11 cellular contexts compared by ENCODE assay signal in the genomic region with DNA sequence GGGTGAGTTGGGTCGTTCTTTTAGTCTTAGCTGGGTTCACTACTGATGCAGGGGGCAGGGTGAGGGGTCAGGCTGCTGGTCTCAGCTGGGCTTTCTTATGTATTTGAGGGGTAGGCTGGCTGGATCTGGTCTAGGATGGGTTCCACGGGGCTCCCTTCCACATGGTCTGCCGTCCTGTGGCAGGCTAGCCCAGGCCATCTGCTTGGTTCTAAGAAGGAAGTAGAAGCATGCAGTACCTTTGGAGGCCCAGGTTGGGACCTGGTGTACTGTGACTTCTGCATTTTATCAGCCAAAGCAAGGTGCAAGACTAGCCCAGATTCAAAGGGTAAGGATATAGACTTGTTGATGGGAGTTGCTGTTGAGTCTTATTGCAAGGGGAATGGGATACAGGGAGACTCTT. TPM values are rescaled to one million over a fixed set of nuclear protein-coding genes. Genes with fewer than 3 reads are reported as not detected.
DNase-seq lines count a peak whose midpoint lies in the region; ATAC-seq, FAIRE-seq and TF ChIP-seq lines count a peak whose summit lies in the region.
"Had no signal": no experiment of that assay in that cellular context is flagged by ENCODE, and none has a peak within 500 bp of the region (broad histone marks: within the 10 kb centered on the region; RNA-seq: fewer than 3 reads in every experiment).

No MANE protein-coding gene starts in this region.

- 56 to 67% (median 67%) methylated on average over 3 of the region's 3 CpGs for WGBS in small intestine, 3 donors

- no peaks in the 10 kb centered on the region for H3K9me3 Mint-ChIP-seq in activated CD8-positive, alpha-beta memory T cell treated with anti-CD3 and anti-CD28 coated beads, Interleukin-2, amount 10 ng/mL, durations not matched to agents 7 days and 5 days (ENCODE audit: low read depth)
- H3K9me3 Mint-ChIP-seq in activated CD4-positive, alpha-beta memory T cell treated with anti-CD3 and anti-CD28 coated beads for 36 hours, result no peaks in the 10 kb centered on the region

- H3K4me1 ChIP-seq in small intestine (ENCODE audit: control insufficient read depth in 2 of 2, insufficient read depth in 1 of 2, low read depth in 1 of 2, low read length in 1 of 2), result peaks cover 22 to 28% of the 10 kb centered on the region in 2 donors
- H3K4me1 ChIP-seq in PC-9 (replicated peaks; ENCODE audit: insufficient read depth), result peaks cover 16% of the 10 kb centered on the region

- POLR2A ChIA-PET in activated CD4-positive, alpha-beta memory T cell treated with anti-CD3 and anti-CD28 coated beads for 36 hours (lab: Charles Lee), result interaction anchor here (1.1 to 4.5 kb wide), 7 partner anchors 11 to 99 kb away, joined by 3 to 40 read pairs (median 7); no protein-coding TSS in a partner anchor
- POLR2A ChIA-PET in PC-9 (lab: Charles Lee; ENCODE audit: unreplicated experiment), result no interaction called here

- no peaks in the 10 kb centered on the region for H3K9me2 ChIP-seq in PC-9 (ENCODE audit: insufficient read depth)

- H3K27me3 Mint-ChIP-seq in activated CD8-positive, alpha-beta memory T cell treated with anti-CD3 and anti-CD28 coated beads, Interleukin-2, amount 10 ng/mL, durations not matched to agents 7 days and 5 days, result no peaks in the 10 kb centered on the region
- no peaks in the 10 kb centered on the region for H3K27me3 Mint-ChIP-seq in activated CD4-positive, alpha-beta memory T cell treated with anti-CD3 and anti-CD28 coated beads for 36 hours

- peaks cover 50% of the 10 kb centered on the region for H3K4me1 Mint-ChIP-seq in activated CD8-positive, alpha-beta memory T cell treated with anti-CD3 and anti-CD28 coated beads, Interleukin-2, amount 10 ng/mL, durations not matched to agents 7 days and 5 days
- peaks cover 63% of the 10 kb centered on the region for H3K4me1 Mint-ChIP-seq in activated CD4-positive, alpha-beta memory T cell treated with anti-CD3 and anti-CD28 coated beads for 36 hours (ENCODE audit: low read depth)

- no peak overlapping the region for H3K4me2 ChIP-seq in PC-9

- TF ChIP-seq CTCF in PC-9 (conservative IDR thresholded peaks at IDR 0.05), result no peak

- no peaks in the 10 kb centered on the region for H3K9me3 ChIP-seq in small intestine (ENCODE audit: control insufficient read depth, low read depth)
- no peaks in the 10 kb centered on the region for H3K9me3 ChIP-seq in PC-9 (ENCODE audit: insufficient read depth, low read depth)

- H3K79me2 ChIP-seq in PC-9 (ENCODE audit: low read depth), result no peaks in the 10 kb centered on the region

- H3K36me3 ChIP-seq in small intestine (ENCODE audit: control insufficient read depth in 2 of 2, insufficient read depth in 2 of 2, low read length in 2 of 2) (no peaks in the 10 kb centered on the region), PC-9 (ENCODE audit: low read depth) (no peaks in the 10 kb centered on the region)

- intact Hi-C loops in activated CD4-positive, alpha-beta memory T cell treated with anti-CD3 and anti-CD28 coated beads for 36 hours (cut with micrococcal nuclease), result loop anchor here (1.0 to 5.0 kb wide), 7 partner anchors 9 to 834 kb away; partner anchors contain the start of gene RAB3GAP1
- intact Hi-C loops in PC-9 (cut with micrococcal nuclease; ENCODE audit: unreplicated experiment), result no loop called here
- intact Hi-C loops in left cardiac atrium (cut with DNase I), result no loop called here

- H3F3A ChIP-seq in PC-9 (ENCODE audit: insufficient read depth, low read depth), result no peaks in the 10 kb centered on the region

- no peak for ATAC-seq in activated CD8-positive, alpha-beta memory T cell treated with anti-CD3 and anti-CD28 coated beads, Interleukin-2, amount 10 ng/mL, durations not matched to agents 7 days and 5 days
- ATAC-seq in HG02938 (IDR thresholded peaks at IDR 0.05; ENCODE audit: unreplicated experiment) (peak; percentile 17), HG03469 (IDR thresholded peaks at IDR 0.05; ENCODE audit: unreplicated experiment) (no peak), left cardiac atrium (no peak)
- ATAC-seq: PC-3 had no signal

- peaks cover 2% of the 10 kb centered on the region for H3K36me3 Mint-ChIP-seq in activated CD8-positive, alpha-beta memory T cell treated with anti-CD3 and anti-CD28 coated beads, Interleukin-2, amount 10 ng/mL, durations not matched to agents 7 days and 5 days
- peaks cover 8% of the 10 kb centered on the region for H3K36me3 Mint-ChIP-seq in activated CD4-positive, alpha-beta memory T cell treated with anti-CD3 and anti-CD28 coated beads for 36 hours

- FAIRE-seq in small intestine (lab: Jason Lieb, UNC), result no peak
- FAIRE-seq: astrocyte had no signal

- H3K27ac ChIP-seq in small intestine (ENCODE audit: low read depth in 1 of 2, low read length in 1 of 2) (peak overlapping the region; percentile 37 to 80), PC-9 (no peak overlapping the region)

- H3K27me3 ChIP-seq in small intestine (ENCODE audit: control insufficient read depth in 2 of 2, insufficient read depth in 2 of 2, low read length in 2 of 2), result no peaks in the 10 kb centered on the region
- H3K27me3 ChIP-seq in PC-9 (ENCODE audit: insufficient read depth, low read depth), result no peaks in the 10 kb centered on the region

- H3K27ac Mint-ChIP-seq in activated CD8-positive, alpha-beta memory T cell treated with anti-CD3 and anti-CD28 coated beads, Interleukin-2, amount 10 ng/mL, durations not matched to agents 7 days and 5 days, result peak overlapping the region; percentile 56
- peak overlapping the region; percentile 74 for H3K27ac Mint-ChIP-seq in activated CD4-positive, alpha-beta memory T cell treated with anti-CD3 and anti-CD28 coated beads for 36 hours

- no peaks in the 10 kb centered on the region for H4K20me1 ChIP-seq in PC-9 (ENCODE audit: insufficient read depth)

- H3K4me3 ChIP-seq in small intestine (ENCODE audit: low read depth in 1 of 2, low read length in 2 of 2) (no peak overlapping the region), PC-9 (no peak overlapping the region)

- H2AFZ ChIP-seq in PC-9, result no peak overlapping the region

- CTCF ChIA-PET in activated CD8-positive, alpha-beta memory T cell treated with anti-CD3 and anti-CD28 coated beads, Interleukin-2, amount 10 ng/mL, durations not matched to agents 7 days and 5 days (lab: Charles Lee), result interaction anchor here (0.9 to 3.4 kb wide), 8 partner anchors 10 to 193 kb away, joined by 3 to 26 read pairs (median 6); no protein-coding TSS in a partner anchor
- CTCF ChIA-PET in activated CD4-positive, alpha-beta memory T cell treated with anti-CD3 and anti-CD28 coated beads for 36 hours (lab: Charles Lee), result interaction anchor here (0.6 to 4.4 kb wide), 12 partner anchors 9 to 100 kb away, joined by 3 to 23 read pairs (median 4); no protein-coding TSS in a partner anchor
- CTCF ChIA-PET in PC-9 (lab: Charles Lee), result interaction anchor here (0.8 kb wide), 1 partner anchor 99 kb away, joined by 4 read pairs; no protein-coding TSS in a partner anchor

- H3K4me3 Mint-ChIP-seq in activated CD8-positive, alpha-beta memory T cell treated with anti-CD3 and anti-CD28 coated beads, Interleukin-2, amount 10 ng/mL, durations not matched to agents 7 days and 5 days, result no peak overlapping the region
- H3K4me3 Mint-ChIP-seq in activated CD4-positive, alpha-beta memory T cell treated with anti-CD3 and anti-CD28 coated beads for 36 hours, result peak overlapping the region; percentile 20

- DNase-seq in activated CD8-positive, alpha-beta memory T cell treated with anti-CD3 and anti-CD28 coated beads, Interleukin-2, amount 10 ng/mL, durations not matched to agents 7 days and 5 days, result no peak
- no peak for DNase-seq in activated CD8-positive, alpha-beta memory T cell treated with anti-CD3 and anti-CD28 coated beads, Interleukin-2, amount 50 U/mL, for 48 hours
- no peak for DNase-seq in activated CD4-positive, alpha-beta memory T cell treated with anti-CD3 and anti-CD28 coated beads for 36 hours
- DNase-seq in small intestine, result peak; percentile 65
- DNase-seq in PC-9, result no peak
- DNase-seq in left cardiac atrium, result no peak
- DNase-seq: NCI-H146, PC-3 had no signal

- BruUV-seq in PC-9 (replicated peaks; lab: Mats Ljungman, UMichigan), result no TSS peak

RNA-seq across cellular contexts. Expression of gene MGAT5, which starts 35.5 kb away (rescaled TPM):
- 10 to 100 TPM; 40.3 to 43.6 TPM for total RNA-seq in activated CD8-positive, alpha-beta memory T cell treated with anti-CD3 and anti-CD28 coated beads, Interleukin-2, amount 10 ng/mL, durations not matched to agents 7 days and 5 days
- total RNA-seq in activated CD4-positive, alpha-beta memory T cell treated with anti-CD3 and anti-CD28 coated beads for 36 hours, result 10 to 100 TPM; 33.6 to 38.3 TPM
- polyA plus RNA-seq in small intestine, result 10 to 100 TPM in 1 of 3 donors, 1 to 10 TPM in 2; 5.6 to 27.4 (median 7.3) TPM
- total RNA-seq in PC-9 (2021), result 33.5 and 37.7 TPM in 2 replicates
- total RNA-seq in left cardiac atrium, result 100 to 1,000 TPM; 110 to 142 TPM
